9 cellular contexts compared by ENCODE assay signal in genomic region chr2:234881413-234882241, GRCh38.
DNase-seq lines count a peak whose midpoint lies in the region; ATAC-seq, FAIRE-seq and TF ChIP-seq lines count a peak whose summit lies in the region.
"Had no signal": no experiment of that assay in that cellular context is flagged by ENCODE, and none has a peak within 500 bp of the region (broad histone marks: within the 10 kb centered on the region; RNA-seq: fewer than 3 reads in every experiment).

No MANE protein-coding gene starts in this region.

- no peaks in the 10 kb centered on the region for H3K4me1 Mint-ChIP-seq in CD8-positive, alpha-beta memory T cell

- SMC1A ChIA-PET in GM12878 (lab: Charles Lee; ENCODE audit: uncharacterized antibody, unreplicated experiment): no interaction called here

- H3K9me3 ChIP-seq in CD8-positive, alpha-beta memory T cell (ENCODE audit: low read length): no peaks in the 10 kb centered on the region
- no peaks in the 10 kb centered on the region for H3K9me3 ChIP-seq in Peyer's patch
- H3K9me3 ChIP-seq in GM12878 (replicated peaks; ENCODE audit: control insufficient read depth, insufficient read depth, low read length): no peaks in the 10 kb centered on the region; the same call in 2 of the 3 replicates

- in situ Hi-C loops in GM12878 (cut with MboI): no loop called here

- 23% methylated on average over 8 of the region's 8 CpGs for WGBS in GM12878 (ENCODE audit: insufficient coverage, insufficient replicate concordance, low lambda C conversion rate, missing lambda C conversion rate)

- FAIRE-seq in GM12878 (lab: Jason Lieb, UNC): no peak

- DNase-seq in CD8-positive, alpha-beta memory T cell: peak in 4 of 5 donors; percentile 5 to 28 (median 7)
- DNase-seq in HL-60 (ENCODE audit: low read depth in 1 of 2, low spot score in 1 of 2) (peak; percentile 15 to 41), Peyer's patch (peak; percentile 21 to 91 (median 86)), GM12878 (ENCODE audit: low read depth, low spot score) (no peak), hepatic stellate cell (ENCODE audit: low spot score) (peak; percentile 98), retinal pigment epithelial cell (ENCODE audit: low read depth) (peak; percentile 62)

- no peak overlapping the region for H2AFZ ChIP-seq in GM12878 (ENCODE audit: control insufficient read depth, low read depth, low read length)

- no peaks in the 10 kb centered on the region for H3K4me1 ChIP-seq in CD8-positive, alpha-beta memory T cell (ENCODE audit: insufficient read depth, low read length)
- H3K4me1 ChIP-seq in Peyer's patch (peaks cover 0 to 6% (median 0%) of the 10 kb centered on the region in 4 donors), GM12878 (ENCODE audit: control insufficient read depth, insufficient read depth, low read length) (no peaks in the 10 kb centered on the region)

- H3K36me3 Mint-ChIP-seq in CD8-positive, alpha-beta memory T cell: peaks cover 0 to 1% (median 0%) of the 10 kb centered on the region in 3 donors
- H3K36me3 Mint-ChIP-seq: IgD-negative memory B cell had no signal

- H3K27ac ChIP-seq in CD8-positive, alpha-beta memory T cell (ENCODE audit: low read depth, low read length): no peak overlapping the region
- no peak overlapping the region for H3K27ac ChIP-seq in HL-60 (replicated peaks)
- H3K27ac ChIP-seq in Peyer's patch: no peak overlapping the region
- H3K27ac ChIP-seq in GM12878 (ENCODE audit: control insufficient read depth, insufficient read depth): no peak overlapping the region

- ATAC-seq in GM12878 (peak; percentile 54; the same call in 2 of the 3 replicates), HG03159 (IDR thresholded peaks at IDR 0.05; ENCODE audit: unreplicated experiment) (no peak), GM19455 (IDR thresholded peaks at IDR 0.05; ENCODE audit: unreplicated experiment) (no peak)

- TF ChIP-seq EP300 in GM12878 (IDR thresholded peaks at IDR 0.05; ENCODE audit: borderline replicate concordance in 1 of 2, control insufficient read depth in 1 of 2, low read depth in 2 of 2, low read length in 2 of 2): no peak

- H3K27me3 ChIP-seq in CD8-positive, alpha-beta memory T cell (ENCODE audit: insufficient read depth, low read length, poor library complexity, severe bottlenecking): no peaks in the 10 kb centered on the region
- H3K27me3 ChIP-seq in HL-60 (ENCODE audit: insufficient read depth, poor library complexity, severe bottlenecking) (no peaks in the 10 kb centered on the region), Peyer's patch (no peaks in the 10 kb centered on the region), GM12878 (replicated peaks in 1 of 2; ENCODE audit: control insufficient read depth in 2 of 2, insufficient read depth in 2 of 2, low read length in 1 of 2) (no peaks in the 10 kb centered on the region)

- H3K27ac Mint-ChIP-seq in CD8-positive, alpha-beta memory T cell: no peak overlapping the region
- H3K27ac Mint-ChIP-seq: IgD-negative memory B cell had no signal

- TF ChIP-seq POLR2A in Peyer's patch (IDR thresholded peaks at IDR 0.05): no peak
- no peak for TF ChIP-seq POLR2A in GM12878 (IDR thresholded peaks at IDR 0.05; ENCODE audit: low read depth, low read length)

- H3K27me3 Mint-ChIP-seq in CD8-positive, alpha-beta memory T cell: peaks cover 12 to 29% of the 10 kb centered on the region in 2 donors

- RAD21 ChIA-PET in GM12878 (lab: Charles Lee; ENCODE audit: unreplicated experiment): no interaction called here

- H3K79me2 ChIP-seq in GM12878 (ENCODE audit: control insufficient read depth, insufficient read depth, low read length): no peaks in the 10 kb centered on the region

- intact Hi-C loops in GM12878 (cut with micrococcal nuclease; ENCODE audit: unreplicated experiment): no loop called here

- no peak overlapping the region for H3K4me3 Mint-ChIP-seq in CD8-positive, alpha-beta memory T cell
- H3K4me3 Mint-ChIP-seq: IgD-negative memory B cell had no signal

- TF ChIP-seq RAD21 in GM12878 (IDR thresholded peaks at IDR 0.05; ENCODE audit: insufficient read depth, low read depth, low read length): no peak

- peak; percentile 15 for TF ChIP-seq CTCF in HL-60 (IDR thresholded peaks at IDR 0.05; ENCODE audit: insufficient read depth, low read length)
- TF ChIP-seq CTCF in Peyer's patch (IDR thresholded peaks at IDR 0.05): peak in 5 of 6 experiments; percentile 36 to 87 (median 76)
- peak in 2 of 3 experiments; percentile 29 to 34; a peak in 2 of 6 replicates for TF ChIP-seq CTCF in GM12878 (IDR thresholded peaks at IDR 0.05 in 2 of 3, conservative IDR thresholded peaks at IDR 0.05 in 1 of 3; ENCODE audit: control insufficient read depth in 2 of 3, extremely low read depth in 1 of 3, insufficient read depth in 1 of 3, low read depth in 3 of 3, low read length in 3 of 3)
- peak; percentile 82 for TF ChIP-seq CTCF in retinal pigment epithelial cell (conservative IDR thresholded peaks at IDR 0.05; ENCODE audit: low read depth, low read length)

- H3K9ac ChIP-seq in GM12878 (ENCODE audit: control insufficient read depth, insufficient read depth, low read length): no peak overlapping the region

- H3K36me3 ChIP-seq in CD8-positive, alpha-beta memory T cell (ENCODE audit: insufficient read depth, low read length): no peaks in the 10 kb centered on the region
- no peaks in the 10 kb centered on the region for H3K36me3 ChIP-seq in Peyer's patch
- no peaks in the 10 kb centered on the region for H3K36me3 ChIP-seq in GM12878 (ENCODE audit: control insufficient read depth in 2 of 2, insufficient read depth in 2 of 2, low read length in 1 of 2)

- POLR2A ChIA-PET in CD8-positive, alpha-beta memory T cell (lab: Charles Lee): no interaction called here
- POLR2A ChIA-PET in GM12878 (lab: Charles Lee): no interaction called here

- H4K20me1 ChIP-seq in GM12878 (ENCODE audit: control insufficient read depth, insufficient read depth): no peaks in the 10 kb centered on the region

- peaks cover 0 to 2% (median 0%) of the 10 kb centered on the region in 5 donors for H3K9me3 Mint-ChIP-seq in CD8-positive, alpha-beta memory T cell

- H3K4me2 ChIP-seq in GM12878 (ENCODE audit: control insufficient read depth, insufficient read depth): no peak overlapping the region

- H3K4me3 ChIP-seq in CD8-positive, alpha-beta memory T cell (ENCODE audit: low read length): no peak overlapping the region
- H3K4me3 ChIP-seq in HL-60 (replicated peaks; ENCODE audit: insufficient read depth, low read length): no peak overlapping the region
- H3K4me3 ChIP-seq in Peyer's patch: peak overlapping the region in 1 of 4 donors; percentile 16
- H3K4me3 ChIP-seq in GM12878: no peak overlapping the region
- H3K4me3 ChIP-seq in retinal pigment epithelial cell (ENCODE audit: low read length): no peak overlapping the region

- no TSS peak for BruUV-seq in GM12878 (replicated peaks; lab: Mats Ljungman, UMichigan)

- CTCF ChIA-PET in CD8-positive, alpha-beta memory T cell (lab: Charles Lee): no interaction called here
- CTCF ChIA-PET in GM12878 (lab: Yijun Ruan, JAX): interaction anchor here (0.5 to 1.5 kb wide), 4 partner anchors 19 to 225 kb away, joined by 3 to 5 read pairs (median 4); no protein-coding TSS in a partner anchor

TF ChIP-seq in GM12878, 131 proteins besides CTCF, POLR2A, EP300 and RAD21 (continues in another document):
- no peak for TF ChIP-seq HDAC2 (IDR thresholded peaks at IDR 0.05)
- TF ChIP-seq MTA3 (IDR thresholded peaks at IDR 0.05; ENCODE audit: borderline replicate concordance, low read length): no peak
- TF ChIP-seq ZNF384 (IDR thresholded peaks at IDR 0.05; ENCODE audit: borderline replicate concordance, low read depth, low read length): no peak
- TF ChIP-seq CBX3 (IDR thresholded peaks at IDR 0.05; ENCODE audit: borderline replicate concordance, low read depth): no peak
- peak; percentile 47; the same call in 1 of the 2 replicates for TF ChIP-seq YY1 (IDR thresholded peaks at IDR 0.05; ENCODE audit: low read depth, low read length)
- TF ChIP-seq RAD51 (IDR thresholded peaks at IDR 0.05): peak; percentile 75; the same call in 1 of the 2 replicates
- no peak for TF ChIP-seq WRNIP1 (IDR thresholded peaks at IDR 0.05; ENCODE audit: borderline replicate concordance, low read depth, low read length)
- TF ChIP-seq JUND (IDR thresholded peaks at IDR 0.05; ENCODE audit: low read depth, low read length): no peak
- no peak for TF ChIP-seq SIX5 (IDR thresholded peaks at IDR 0.05; ENCODE audit: low read depth, low read length, severe bottlenecking)
- TF ChIP-seq CEBPZ (IDR thresholded peaks at IDR 0.05; ENCODE audit: low read depth, low read length): no peak
- TF ChIP-seq SMAD1 (IDR thresholded peaks at IDR 0.05; ENCODE audit: low read depth, partially characterized antibody): no peak
- no peak for TF ChIP-seq SUZ12 (IDR thresholded peaks at IDR 0.05; ENCODE audit: unreplicated experiment)
- TF ChIP-seq TCF3 (IDR thresholded peaks at IDR 0.05; ENCODE audit: borderline replicate concordance, insufficient read depth, low read depth, low read length): no peak

Comparison
In these comparisons a context has a peak if more than half of its experiments do, and no peak if none do; other contexts are left out.
1. CTCF ChIP-seq: peak in every context shown above with its lines; median percentile 82 in retinal pigment epithelial cell; 76 in Peyer's patch; 32 in GM12878; 15 in HL-60.